17 cellular contexts compared by ENCODE assay signal in genomic region chr7:82183633-82184032, GRCh38.
DNase-seq lines count a peak whose midpoint lies in the region; ATAC-seq and TF ChIP-seq lines count a peak whose summit lies in the region.
"Had no signal": no experiment of that assay in that cellular context is flagged by ENCODE, and none has a peak within 500 bp of the region (broad histone marks: within the 10 kb centered on the region; RNA-seq: fewer than 3 reads in every experiment).

No MANE protein-coding gene starts in this region.

- TF ChIP-seq CTCF in brain microvascular endothelial cell (IDR thresholded peaks at IDR 0.05; ENCODE audit: low read depth, low read length, missing control alignments) = no peak

- in situ Hi-C loops in brain microvascular endothelial cell (cut with HindIII; ENCODE audit: low pct_ligation_motif_present, low sequenced_read_pairs) = no loop called here

- ATAC-seq in HG02970 (IDR thresholded peaks at IDR 0.05; ENCODE audit: low FRiP score, unreplicated experiment) (no peak), HG03039 (IDR thresholded peaks at IDR 0.05; ENCODE audit: unreplicated experiment) (no peak)

- peaks cover 3% of the 10 kb centered on the region for H3K36me3 ChIP-seq in brain microvascular endothelial cell (replicated peaks)
- H3K36me3 ChIP-seq: thoracic aorta had no signal

- H3K4me3 ChIP-seq in brain microvascular endothelial cell (ENCODE audit: low read depth, low read length) = no peak overlapping the region
- H3K4me3 ChIP-seq: PC-9, thoracic aorta had no signal

- no peaks in the 10 kb centered on the region for H3K27me3 ChIP-seq in brain microvascular endothelial cell (replicated peaks)

- DNase-seq in COLO829 (ENCODE audit: low spot score) (peak; percentile 23), MV-4-11 (lab: John Stamatoyannopoulos, UW) (peak; percentile 29), brain microvascular endothelial cell (peak; percentile 79), kidney glomerular epithelial cell (lab: John Stamatoyannopoulos, UW) (peak; percentile 13), activated T-cell treated with anti-CD3 and anti-CD28 coated beads for 4 hours (no peak), DMS114 treated with DMSO at 0.1 percent for 48 hours (lab: John Stamatoyannopoulos, UW; ENCODE audit: unreplicated experiment) (no peak)
- DNase-seq: activated CD4-positive, alpha-beta T cell treated with anti-CD3 and anti-CD28 coated beads, Interleukin-2, amount 10 ng/mL, durations not matched to agents 24 days and 14 days; amniotic stem cell; kidney; NCI-H1417; NCI-H345; PC-9; stimulated activated CD4-positive, alpha-beta T cell treated with anti-CD3 and anti-CD28 coated beads, Interleukin-15, amount 100 ng/mL, for 24 hours had no signal

- peak overlapping the region; percentile 27 for H3K27ac ChIP-seq in brain microvascular endothelial cell
- H3K27ac ChIP-seq: parathyroid adenoma, PC-9, thoracic aorta had no signal

Comparison
In these comparisons a context has a peak if more than half of its experiments do, and no peak if none do; other contexts are left out.
1. DNase-seq: peak in COLO829 (single experiment), MV-4-11 (single experiment), brain microvascular endothelial cell (single experiment) and kidney glomerular epithelial cell (single experiment); none in activated T-cell treated with anti-CD3 and anti-CD28 coated beads for 4 hours (single experiment) and DMS114 treated with DMSO at 0.1 percent for 48 hours (single experiment).